In genomic region chr13:98363326-98363725, GRCh38 we compare ENCODE assay signal across 19 cellular contexts.
DNase-seq lines count a peak whose midpoint lies in the region; ATAC-seq and TF ChIP-seq lines count a peak whose summit lies in the region.
"Had no signal": no experiment of that assay in that cellular context is flagged by ENCODE, and none has a peak within 500 bp of the region (broad histone marks: within the 10 kb centered on the region; RNA-seq: fewer than 3 reads in every experiment).

No MANE protein-coding gene starts in this region.

- no peaks in the 10 kb centered on the region for H3K4me1 ChIP-seq in GM23338 (ENCODE audit: insufficient read depth)
- H3K4me1 ChIP-seq: Caco-2 had no signal

- no peaks in the 10 kb centered on the region for H3K9me3 Mint-ChIP-seq in GM23338
- H3K9me3 Mint-ChIP-seq: CD4-positive, alpha-beta memory T cell had no signal

- H3K4me2 ChIP-seq in GM23338 = no peak overlapping the region
- H3K4me2 ChIP-seq: BLaER1 had no signal

- peaks cover 11% of the 10 kb centered on the region for H3K79me2 ChIP-seq in GM23338 (replicated peaks; ENCODE audit: insufficient read depth)

- no peak overlapping the region for H3K4me3 Mint-ChIP-seq in GM23338
- H3K4me3 Mint-ChIP-seq: CD14-positive monocyte; CD4-positive, alpha-beta memory T cell; CD4-positive, CD25-positive, alpha-beta regulatory T cell; CD8-positive, alpha-beta memory T cell had no signal

- DNase-seq in GM23338 (ENCODE audit: low spot score) = peak; percentile 37
- DNase-seq in H7 = peak; percentile 21
- peak; percentile 26 for DNase-seq in iPS-NIHi11 (ENCODE audit: low spot score)
- no peak for DNase-seq in stimulated activated naive CD8-positive, alpha-beta T cell treated with anti-CD3 and anti-CD28 coated beads, Interleukin-15, Interleukin-2, amounts not matched to agents 100 U/mL and 50 U/mL, for 24 hours
- DNase-seq in COR-L47 (lab: John Stamatoyannopoulos, UW) = no peak
- DNase-seq in SHP77 (lab: John Stamatoyannopoulos, UW) = no peak
- DNase-seq: 8988T; ACHN; BE2C; C1 segment of cervical spinal cord; Caco-2; Calu3; CD4-positive, alpha-beta memory T cell; CD4-positive, CD25-positive, alpha-beta regulatory T cell; CD8-positive, alpha-beta memory T cell; DMS79 treated with DMSO at 0.1 percent for 48 hours; GF-D8 had no signal

- no peak for TF ChIP-seq CTCF in GM23338 (conservative IDR thresholded peaks at IDR 0.05; ENCODE audit: low read depth in 2 of 2)

- peak; percentile 93 for ATAC-seq in GM23338
- ATAC-seq in stimulated activated naive CD8-positive, alpha-beta T cell treated with anti-CD3 and anti-CD28 coated beads, Interleukin-15, Interleukin-2, amounts not matched to agents 100 U/mL and 50 U/mL, for 24 hours = no peak

- H2AFZ ChIP-seq in GM23338 = no peak overlapping the region

- H3K27me3 ChIP-seq in GM23338 (ENCODE audit: insufficient read depth) = no peaks in the 10 kb centered on the region
- no peaks in the 10 kb centered on the region for H3K27me3 ChIP-seq in H7 (ENCODE audit: control insufficient read depth, insufficient read depth, low read length)
- H3K27me3 ChIP-seq: BE2C, BLaER1 had no signal

- H3K4me1 Mint-ChIP-seq in GM23338 = peaks cover 15% of the 10 kb centered on the region
- H3K4me1 Mint-ChIP-seq: CD14-positive monocyte; CD4-positive, alpha-beta memory T cell; CD4-positive, CD25-positive, alpha-beta regulatory T cell; CD8-positive, alpha-beta memory T cell had no signal

- H3K27me3 Mint-ChIP-seq in GM23338 (ENCODE audit: insufficient read depth, low read depth, poor library complexity) = peaks cover 4% of the 10 kb centered on the region

- no peaks in the 10 kb centered on the region for H3K9me2 ChIP-seq in GM23338 (ENCODE audit: insufficient read depth)

- H3F3A ChIP-seq in GM23338 (replicated peaks; ENCODE audit: low read depth) = no peaks in the 10 kb centered on the region

- no peak overlapping the region for H3K27ac ChIP-seq in GM23338 (ENCODE audit: low read depth)
- H3K27ac ChIP-seq: BLaER1 had no signal

- peaks cover under 1% of the 10 kb centered on the region for H3K36me3 Mint-ChIP-seq in GM23338 (ENCODE audit: low read depth)
- H3K36me3 Mint-ChIP-seq: CD14-positive monocyte; CD4-positive, alpha-beta memory T cell; CD4-positive, CD25-positive, alpha-beta regulatory T cell; CD8-positive, alpha-beta memory T cell had no signal

- no peaks in the 10 kb centered on the region; the same call in 1 of the 2 replicates for H4K20me1 ChIP-seq in GM23338 (replicated peaks; ENCODE audit: insufficient read depth)
- H4K20me1 ChIP-seq: BLaER1 had no signal

- no peak overlapping the region for H3K27ac Mint-ChIP-seq in GM23338
- H3K27ac Mint-ChIP-seq: CD4-positive, alpha-beta memory T cell; CD4-positive, CD25-positive, alpha-beta regulatory T cell; CD8-positive, alpha-beta memory T cell had no signal

- H3K36me3 ChIP-seq in GM23338 (ENCODE audit: insufficient read depth) = no peaks in the 10 kb centered on the region
- no peaks in the 10 kb centered on the region for H3K36me3 ChIP-seq in H7 (replicated peaks; ENCODE audit: control insufficient read depth, insufficient read depth, low read length)

- H3K4me3 ChIP-seq in GM23338 (no peak overlapping the region), H7 (ENCODE audit: insufficient read depth, low read depth, low read length) (no peak overlapping the region)
- H3K4me3 ChIP-seq: BLaER1 had no signal

TF ChIP-seq in GM23338, 12 proteins besides CTCF, POLR2A, EP300 and RAD21:
- no peak for TF ChIP-seq POLR2AphosphoS5 (IDR thresholded peaks at IDR 0.05; ENCODE audit: low read depth)
- TF ChIP-seq REST (IDR thresholded peaks at IDR 0.05; ENCODE audit: unreplicated experiment) = no peak
- no peak for TF ChIP-seq NANOG (IDR thresholded peaks at IDR 0.05; ENCODE audit: borderline replicate concordance)
- TF ChIP-seq ZNF462 (CRISPR knock-in tag; IDR thresholded peaks at IDR 0.05) = no peak

Comparison
In these comparisons a context has a peak if more than half of its experiments do, and no peak if none do; other contexts are left out.
1. DNase-seq: peak in GM23338 (single experiment), H7 (single experiment) and iPS-NIHi11 (single experiment); none in stimulated activated naive CD8-positive, alpha-beta T cell treated with anti-CD3 and anti-CD28 coated beads, Interleukin-15, Interleukin-2, amounts not matched to agents 100 U/mL and 50 U/mL, for 24 hours (single experiment), COR-L47 (single experiment) and SHP77 (0 of 2).